ENCODE assay signal across 9 cellular contexts in the genomic region with DNA sequence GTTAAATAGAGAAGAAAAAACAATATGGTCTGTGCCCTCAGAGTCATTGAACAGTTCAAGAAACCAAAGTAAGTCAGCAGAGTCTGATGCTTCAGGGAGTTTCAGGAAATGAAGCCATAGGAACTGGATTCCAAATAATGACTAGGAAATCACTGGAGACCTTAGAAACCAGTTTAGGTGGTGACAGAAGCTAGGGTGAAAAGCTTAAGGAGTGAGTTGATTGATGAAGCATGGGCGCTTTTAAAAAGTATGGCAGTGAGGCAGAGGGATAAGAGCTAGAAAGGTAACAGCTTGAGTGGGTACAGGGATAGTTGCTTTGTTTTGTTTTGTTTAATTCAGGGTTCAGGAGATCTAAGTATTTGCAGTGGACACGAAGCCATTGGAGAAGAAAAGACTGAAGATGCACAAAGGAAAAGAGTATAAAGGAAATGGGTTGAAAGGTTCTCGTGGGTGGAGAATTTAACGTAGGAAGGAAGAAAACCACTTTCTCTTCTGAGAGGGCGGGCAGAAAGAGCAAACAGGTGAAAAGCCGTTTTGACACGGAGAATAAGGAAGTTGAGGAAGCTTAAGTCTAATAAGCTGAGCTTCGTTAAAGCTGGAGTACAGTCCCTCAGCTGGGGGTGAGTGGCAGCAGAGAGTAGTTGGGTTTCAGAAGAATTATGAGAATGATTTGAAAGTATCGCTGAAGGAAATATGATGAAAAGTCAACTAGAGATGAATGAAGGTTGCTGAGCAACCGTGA. TPM values are rescaled to one million over a fixed set of nuclear protein-coding genes. Genes with fewer than 3 reads are reported as not detected.
DNase-seq lines count a peak whose midpoint lies in the region; ATAC-seq and TF ChIP-seq lines count a peak whose summit lies in the region.
"Had no signal": no experiment of that assay in that cellular context is flagged by ENCODE, and none has a peak within 500 bp of the region (broad histone marks: within the 10 kb centered on the region; RNA-seq: fewer than 3 reads in every experiment).

No MANE protein-coding gene starts in this region.

- no peaks in the 10 kb centered on the region for H3K27me3 ChIP-seq in colonic mucosa

- H3K36me3 ChIP-seq in colonic mucosa, result no peaks in the 10 kb centered on the region

- POLR2A ChIA-PET in activated CD4-positive, alpha-beta T cell treated with anti-CD3 and anti-CD28 coated beads for 36 hours (lab: Charles Lee), result interaction anchor here (0.7 kb wide), 3 partner anchors 39 to 391 kb away, joined by 3 to 4 read pairs (median 3); no protein-coding TSS in a partner anchor

- H3K4me1 ChIP-seq in colonic mucosa, result peaks cover 6% of the 10 kb centered on the region

- peaks cover 10% of the 10 kb centered on the region for H3K36me3 Mint-ChIP-seq in activated CD4-positive, alpha-beta T cell treated with anti-CD3 and anti-CD28 coated beads for 36 hours (ENCODE audit: low read depth)
- peaks cover 17 to 28% of the 10 kb centered on the region in 2 donors for H3K36me3 Mint-ChIP-seq in stimulated activated naive B cell treated with anti-CD40 and anti-IgM and Interleukin-4, amounts not matched to agents 10 μg/mL and 1 μg/mL and 100 μg/mL, for 72 hours

- H3K27ac Mint-ChIP-seq in activated CD4-positive, alpha-beta T cell treated with anti-CD3 and anti-CD28 coated beads for 36 hours, result peak overlapping the region; percentile 89
- H3K27ac Mint-ChIP-seq in stimulated activated naive B cell treated with anti-CD40 and anti-IgM and Interleukin-4, amounts not matched to agents 10 μg/mL and 1 μg/mL and 100 μg/mL, for 72 hours, result peak overlapping the region; percentile 93

- peaks cover 58% of the 10 kb centered on the region for H3K4me1 Mint-ChIP-seq in activated CD4-positive, alpha-beta T cell treated with anti-CD3 and anti-CD28 coated beads for 36 hours
- H3K4me1 Mint-ChIP-seq in stimulated activated naive B cell treated with anti-CD40 and anti-IgM and Interleukin-4, amounts not matched to agents 10 μg/mL and 1 μg/mL and 100 μg/mL, for 72 hours, result peaks cover 47 to 60% of the 10 kb centered on the region in 2 donors

- H3K9me3 Mint-ChIP-seq in activated CD4-positive, alpha-beta T cell treated with anti-CD3 and anti-CD28 coated beads for 36 hours (ENCODE audit: low read depth), result no peaks in the 10 kb centered on the region
- no peaks in the 10 kb centered on the region for H3K9me3 Mint-ChIP-seq in stimulated activated naive B cell treated with anti-CD40 and anti-IgM and Interleukin-4, amounts not matched to agents 10 μg/mL and 1 μg/mL and 100 μg/mL, for 72 hours

- peak overlapping the region; percentile 68 for H3K4me3 Mint-ChIP-seq in activated CD4-positive, alpha-beta T cell treated with anti-CD3 and anti-CD28 coated beads for 36 hours
- H3K4me3 Mint-ChIP-seq in stimulated activated naive B cell treated with anti-CD40 and anti-IgM and Interleukin-4, amounts not matched to agents 10 μg/mL and 1 μg/mL and 100 μg/mL, for 72 hours, result peak overlapping the region; percentile 78 to 80

- H3K4me3 ChIP-seq in colonic mucosa, result no peak overlapping the region

- peak; percentile 86 for ATAC-seq in activated CD4-positive, alpha-beta T cell treated with anti-CD3 and anti-CD28 coated beads for 36 hours
- peak; percentile 95 to 96 for ATAC-seq in stimulated activated naive B cell treated with anti-CD40 and anti-IgM and Interleukin-4, amounts not matched to agents 10 μg/mL and 1 μg/mL and 100 μg/mL, for 72 hours (replicated peaks)
- ATAC-seq in HG03521 (IDR thresholded peaks at IDR 0.05; ENCODE audit: unreplicated experiment), result no peak
- no peak for ATAC-seq in HG02852 (IDR thresholded peaks at IDR 0.05; ENCODE audit: unreplicated experiment)

- peak; percentile 62 for DNase-seq in activated CD4-positive, alpha-beta T cell treated with anti-CD3 and anti-CD28 coated beads for 36 hours
- no peak for DNase-seq in activated CD4-positive, alpha-beta T cell treated with anti-CD3 and anti-CD28 coated beads, Interleukin-2, amount 50 U/mL, for 4 hours
- peak; percentile 52 for DNase-seq in OCI-M1 (lab: John Stamatoyannopoulos, UW)
- DNase-seq in colonic mucosa, result no peak
- DNase-seq in stimulated activated naive B cell treated with anti-CD40 and anti-IgM and Interleukin-4, amounts not matched to agents 10 μg/mL and 1 μg/mL and 100 μg/mL, for 72 hours, result no peak
- DNase-seq in cerebellar nuclear complex (lab: John Stamatoyannopoulos, UW), result no peak

- peak overlapping the region in 1 of 2 donors; percentile 19 for H3K9ac ChIP-seq in colonic mucosa (ENCODE audit: low read depth in 2 of 2, low read length in 2 of 2)

- no peaks in the 10 kb centered on the region for H3K27me3 Mint-ChIP-seq in activated CD4-positive, alpha-beta T cell treated with anti-CD3 and anti-CD28 coated beads for 36 hours
- no peaks in the 10 kb centered on the region for H3K27me3 Mint-ChIP-seq in stimulated activated naive B cell treated with anti-CD40 and anti-IgM and Interleukin-4, amounts not matched to agents 10 μg/mL and 1 μg/mL and 100 μg/mL, for 72 hours

- no peaks in the 10 kb centered on the region for H3K9me3 ChIP-seq in colonic mucosa

- CTCF ChIA-PET in activated CD4-positive, alpha-beta T cell treated with anti-CD3 and anti-CD28 coated beads for 36 hours (lab: Charles Lee), result interaction anchor here (0.5 to 1.6 kb wide), 11 partner anchors 10 to 298 kb away, joined by 3 to 6 read pairs (median 4); a partner anchor contains a TSS

- peak overlapping the region; percentile 72 for H3K27ac ChIP-seq in colonic mucosa
- H3K27ac ChIP-seq: RWPE1 had no signal

- intact Hi-C loops in activated CD4-positive, alpha-beta T cell treated with anti-CD3 and anti-CD28 coated beads for 36 hours (cut with DNase I, micrococcal nuclease), result loop anchor here in 1 of 2 experiments (2.0 kb wide), 1 partner anchor 14 kb away; a partner anchor contains a TSS
- intact Hi-C loops in colonic mucosa (cut with DNase I), result no loop called here

- TF ChIP-seq CTCF in colonic mucosa (IDR thresholded peaks at IDR 0.05), result no peak

RNA-seq across cellular contexts. Expression of a gene that starts 14.8 kb away (rescaled TPM):
- total RNA-seq in activated CD4-positive, alpha-beta T cell treated with anti-CD3 and anti-CD28 coated beads for 36 hours, result 10 to 100 TPM; 52.7 to 53.4 TPM
- 100 to 1,000 TPM; 108 to 146 TPM for total RNA-seq in colonic mucosa

RNA-seq across cellular contexts. Expression of a gene that starts 38.9 kb away (rescaled TPM):
- 100 to 1,000 TPM; 125 to 172 TPM for total RNA-seq in activated CD4-positive, alpha-beta T cell treated with anti-CD3 and anti-CD28 coated beads for 36 hours
- total RNA-seq in colonic mucosa, result 10 to 100 TPM; 26.4 to 47.0 TPM

Comparison
In these comparisons a context has a peak if more than half of its experiments do, and no peak if none do; other contexts are left out.
1. DNase-seq: peak in activated CD4-positive, alpha-beta T cell treated with anti-CD3 and anti-CD28 coated beads for 36 hours (single experiment) and OCI-M1 (single experiment); none in activated CD4-positive, alpha-beta T cell treated with anti-CD3 and anti-CD28 coated beads, Interleukin-2, amount 50 U/mL, for 4 hours (0 of 2), colonic mucosa (single experiment), stimulated activated naive B cell treated with anti-CD40 and anti-IgM and Interleukin-4, amounts not matched to agents 10 μg/mL and 1 μg/mL and 100 μg/mL, for 72 hours (single experiment) and cerebellar nuclear complex (0 of 2).
2. ATAC-seq: peak in activated CD4-positive, alpha-beta T cell treated with anti-CD3 and anti-CD28 coated beads for 36 hours (single experiment) and stimulated activated naive B cell treated with anti-CD40 and anti-IgM and Interleukin-4, amounts not matched to agents 10 μg/mL and 1 μg/mL and 100 μg/mL, for 72 hours (2 of 2); none in HG03521 (single experiment) and HG02852 (single experiment).